3 cellular contexts compared by ENCODE assay signal in genomic region chr22:29257751-29258181, GRCh38.
TF ChIP-seq lines count a peak whose summit lies in the region.

No MANE protein-coding gene starts in this region.

TF ChIP-seq in SK-N-SH, 30 proteins besides CTCF, POLR2A, EP300 and RAD21:
- no peak for TF ChIP-seq ZBTB33 (IDR thresholded peaks at IDR 0.05; ENCODE audit: borderline replicate concordance, low read depth)
- TF ChIP-seq FOSL2 (IDR thresholded peaks at IDR 0.05; ENCODE audit: borderline replicate concordance, low read depth), result no peak
- TF ChIP-seq USF1 (IDR thresholded peaks at IDR 0.05; ENCODE audit: borderline replicate concordance, low read depth), result no peak
- TF ChIP-seq RCOR1 (IDR thresholded peaks at IDR 0.05; ENCODE audit: low read length), result no peak
- TF ChIP-seq TCF12 (IDR thresholded peaks at IDR 0.05), result no peak
- no peak for TF ChIP-seq GABPA (IDR thresholded peaks at IDR 0.05; ENCODE audit: low read depth)
- no peak for TF ChIP-seq REST (IDR thresholded peaks at IDR 0.05; ENCODE audit: low read depth, low read length)
TF ChIP-seq in SK-N-SH: peak in this region for 0.

TF ChIP-seq in SK-N-SH treated with all-trans-retinoic acid at 6 μM for 48 hours, 23 proteins besides CTCF, POLR2A, EP300 and RAD21:
- TF ChIP-seq CREB5 (CRISPR knock-in tag; IDR thresholded peaks at IDR 0.05; ENCODE audit: low read depth) (no peak), POU6F1 (CRISPR knock-in tag; IDR thresholded peaks at IDR 0.05; ENCODE audit: borderline replicate concordance, low read depth) (no peak), ARNTL (CRISPR knock-in tag; IDR thresholded peaks at IDR 0.05; ENCODE audit: borderline replicate concordance, low read depth) (no peak), BACH2 (CRISPR knock-in tag; IDR thresholded peaks at IDR 0.05; ENCODE audit: borderline replicate concordance) (no peak), ZNF565 (CRISPR knock-in tag; conservative IDR thresholded peaks at IDR 0.05; ENCODE audit: low read depth) (no peak), ZNF8 (CRISPR knock-in tag; IDR thresholded peaks at IDR 0.05) (no peak), TCF4 (CRISPR knock-in tag; IDR thresholded peaks at IDR 0.05; ENCODE audit: borderline replicate concordance) (no peak), GLIS3 (CRISPR knock-in tag; IDR thresholded peaks at IDR 0.05) (no peak), TSHZ2 (CRISPR knock-in tag; IDR thresholded peaks at IDR 0.05) (no peak), PPARA (CRISPR knock-in tag; IDR thresholded peaks at IDR 0.05; ENCODE audit: borderline replicate concordance) (no peak)

TF ChIP-seq in WTC11, 78 proteins besides CTCF, POLR2A, EP300 and RAD21 (continued from another document):
- TF ChIP-seq PRDM15 (CRISPR knock-in tag; IDR thresholded peaks at IDR 0.05) (no peak), NFATC4 (CRISPR knock-in tag; IDR thresholded peaks at IDR 0.05) (no peak), ZNF121 (CRISPR knock-in tag; IDR thresholded peaks at IDR 0.05) (no peak), JUN (CRISPR knock-in tag; IDR thresholded peaks at IDR 0.05) (no peak), ZNF232 (CRISPR knock-in tag; IDR thresholded peaks at IDR 0.05) (no peak), KAT7 (CRISPR knock-in tag; IDR thresholded peaks at IDR 0.05; ENCODE audit: borderline replicate concordance) (no peak), ZBTB21 (CRISPR knock-in tag; IDR thresholded peaks at IDR 0.05; ENCODE audit: borderline replicate concordance) (no peak), FOXK1 (CRISPR knock-in tag; IDR thresholded peaks at IDR 0.05) (no peak), ZSCAN18 (CRISPR knock-in tag; IDR thresholded peaks at IDR 0.05) (no peak), E2F5 (CRISPR knock-in tag; IDR thresholded peaks at IDR 0.05) (no peak), RELA (CRISPR knock-in tag; IDR thresholded peaks at IDR 0.05; ENCODE audit: borderline replicate concordance) (no peak), ZNF423 (CRISPR knock-in tag; IDR thresholded peaks at IDR 0.05) (no peak), ZNF416 (CRISPR knock-in tag; IDR thresholded peaks at IDR 0.05) (no peak), USF1 (CRISPR knock-in tag; IDR thresholded peaks at IDR 0.05) (no peak), ARID4B (CRISPR knock-in tag; IDR thresholded peaks at IDR 0.05; ENCODE audit: borderline replicate concordance) (no peak), IRF1 (CRISPR knock-in tag; IDR thresholded peaks at IDR 0.05) (no peak), ZNF263 (CRISPR knock-in tag; IDR thresholded peaks at IDR 0.05; ENCODE audit: low read depth) (no peak)
